In genomic region chr10:90319188-90319914, GRCh38 we compare ENCODE assay signal across 1 cellular context.
TF ChIP-seq lines count a peak whose summit lies in the region.

No MANE protein-coding gene starts in this region.

TF ChIP-seq in GM12878, 131 proteins besides CTCF, POLR2A, EP300 and RAD21 (continued from another document):
- no peak for TF ChIP-seq CUX1 (IDR thresholded peaks at IDR 0.05; ENCODE audit: insufficient replicate concordance, low read depth, low read length)
- TF ChIP-seq CREB1 (IDR thresholded peaks at IDR 0.05; ENCODE audit: low read depth) = no peak
- no peak for TF ChIP-seq NFYA (IDR thresholded peaks at IDR 0.05; ENCODE audit: borderline replicate concordance, low read depth, low read length)
- TF ChIP-seq IRF4 (IDR thresholded peaks at IDR 0.05; ENCODE audit: low read depth, low read length) = peak; percentile 77; the same call in 1 of the 2 replicates
- no peak for TF ChIP-seq BCLAF1 (IDR thresholded peaks at IDR 0.05)
- TF ChIP-seq JUND (IDR thresholded peaks at IDR 0.05; ENCODE audit: low read depth, low read length) = no peak; the same call in 1 of the 2 replicates
- no peak for TF ChIP-seq ZNF274 (IDR thresholded peaks at IDR 0.05; ENCODE audit: insufficient read depth, insufficient read length)
- no peak for TF ChIP-seq SREBF1 (IDR thresholded peaks at IDR 0.05; ENCODE audit: low read length)
- no peak for TF ChIP-seq PRDM15 (CRISPR knock-in tag; IDR thresholded peaks at IDR 0.05)
- 0 out of 2 replicates have a peak, but pooled peaks have one; percentile 8 for TF ChIP-seq TCF3 (IDR thresholded peaks at IDR 0.05; ENCODE audit: borderline replicate concordance, insufficient read depth, low read depth, low read length)
- TF ChIP-seq MEF2B (IDR thresholded peaks at IDR 0.05; ENCODE audit: partially characterized antibody, poor library complexity, severe bottlenecking) = no peak
- TF ChIP-seq PKNOX1 (IDR thresholded peaks at IDR 0.05) = no peak
- no peak for TF ChIP-seq MAX (IDR thresholded peaks at IDR 0.05; ENCODE audit: low read depth, low read length)
- no peak for TF ChIP-seq ATF7 (IDR thresholded peaks at IDR 0.05; ENCODE audit: low read depth)
- TF ChIP-seq NFIC (IDR thresholded peaks at IDR 0.05; ENCODE audit: low read depth, low read length) = peak; percentile 35; the same call in 1 of the 2 replicates
- no peak for TF ChIP-seq USF2 (IDR thresholded peaks at IDR 0.05; ENCODE audit: borderline replicate concordance, low read depth, low read length)
- TF ChIP-seq CHD2 (IDR thresholded peaks at IDR 0.05; ENCODE audit: borderline replicate concordance, low read depth, low read length) = no peak
- no peak for TF ChIP-seq RBBP5 (conservative IDR thresholded peaks at IDR 0.05)
- TF ChIP-seq NR2C2 (IDR thresholded peaks at IDR 0.05; ENCODE audit: borderline replicate concordance, control insufficient read depth, insufficient read length, low read depth) = no peak
- TF ChIP-seq IKZF2 (IDR thresholded peaks at IDR 0.05) = 0 out of 4 replicates have a peak, but pooled peaks of 1 of the 2 experiments have one; percentile 23
- no peak for TF ChIP-seq BMI1 (IDR thresholded peaks at IDR 0.05; ENCODE audit: borderline replicate concordance)
- no peak for TF ChIP-seq CBFB (IDR thresholded peaks at IDR 0.05; ENCODE audit: low read depth)
- TF ChIP-seq POU2F2 (IDR thresholded peaks at IDR 0.05; ENCODE audit: borderline replicate concordance, low read depth, low read length) = no peak
- peak; percentile 53 for TF ChIP-seq BCL3 (IDR thresholded peaks at IDR 0.05; ENCODE audit: borderline replicate concordance, insufficient read depth, low read depth, low read length, poor library complexity, severe bottlenecking)
- 0 out of 2 replicates have a peak, but pooled peaks have one; percentile 27 for TF ChIP-seq CREM (IDR thresholded peaks at IDR 0.05; ENCODE audit: low read depth)
- peak; percentile 52; the same call in 1 of the 2 replicates for TF ChIP-seq BCL11A (IDR thresholded peaks at IDR 0.05; ENCODE audit: low read depth, low read length)
- peak; percentile 78 for TF ChIP-seq TCF12 (IDR thresholded peaks at IDR 0.05; ENCODE audit: low read depth, low read length)
- no peak for TF ChIP-seq KLF5 (IDR thresholded peaks at IDR 0.05; ENCODE audit: partially characterized antibody)
- TF ChIP-seq NFXL1 (IDR thresholded peaks at IDR 0.05; ENCODE audit: borderline replicate concordance) = no peak
- TF ChIP-seq KAT2A (conservative IDR thresholded peaks at IDR 0.05; ENCODE audit: control insufficient read depth, low read depth, low read length) = no peak
- peak; percentile 66; the same call in 1 of the 2 replicates for TF ChIP-seq YY1 (IDR thresholded peaks at IDR 0.05; ENCODE audit: low read depth, low read length)
- peak; percentile 40; the same call in 1 of the 2 replicates for TF ChIP-seq ATF2 (IDR thresholded peaks at IDR 0.05; ENCODE audit: low read length)
